8 cellular contexts compared by ENCODE assay signal in the genomic region with DNA sequence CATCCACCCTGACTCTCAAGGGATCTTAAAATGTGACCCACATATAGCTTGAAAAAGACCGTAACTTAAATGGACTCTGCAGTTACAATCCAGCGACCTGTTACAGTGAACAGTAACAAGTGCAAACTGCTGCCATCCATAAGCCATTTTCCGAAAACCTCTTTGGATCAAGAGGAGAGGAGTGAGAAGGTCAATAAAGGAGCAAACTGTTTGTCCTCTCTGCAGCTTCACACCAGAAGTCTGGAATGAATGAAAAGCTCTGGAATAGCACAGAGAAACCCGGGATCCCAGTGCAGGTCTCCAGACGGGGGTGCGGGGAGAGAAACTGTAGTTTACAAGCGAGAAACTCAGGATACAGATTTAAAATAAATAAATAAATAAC. TPM values are rescaled to one million over a fixed set of nuclear protein-coding genes. Genes with fewer than 3 reads are reported as not detected.
DNase-seq lines count a peak whose midpoint lies in the region; ATAC-seq and TF ChIP-seq lines count a peak whose summit lies in the region.

No MANE protein-coding gene starts in this region.

- peak overlapping the region; percentile 89 for H3K4me3 Mint-ChIP-seq in activated CD4-positive, alpha-beta T cell treated with anti-CD3 and anti-CD28 coated beads, Interleukin-2, amount 10 ng/mL, durations not matched to agents 7 days and 5 days
- peak overlapping the region; percentile 97 for H3K4me3 Mint-ChIP-seq in nephron progenitor cell

- H3K27me3 Mint-ChIP-seq in activated CD4-positive, alpha-beta T cell treated with anti-CD3 and anti-CD28 coated beads, Interleukin-2, amount 10 ng/mL, durations not matched to agents 7 days and 5 days: peaks cover 9% of the 10 kb centered on the region
- peaks cover 32% of the 10 kb centered on the region for H3K27me3 Mint-ChIP-seq in nephron progenitor cell (ENCODE audit: low read depth, poor library complexity)

- CTCF ChIA-PET in activated CD4-positive, alpha-beta T cell treated with anti-CD3 and anti-CD28 coated beads, Interleukin-2, amount 10 ng/mL, durations not matched to agents 7 days and 5 days (lab: Charles Lee): no interaction called here

- H3K4me3 ChIP-seq in epithelial cell of esophagus (ENCODE audit: low read length): peak overlapping the region; percentile 79

- peak overlapping the region; percentile 89 for H3K27ac Mint-ChIP-seq in activated CD4-positive, alpha-beta T cell treated with anti-CD3 and anti-CD28 coated beads, Interleukin-2, amount 10 ng/mL, durations not matched to agents 7 days and 5 days
- no peak overlapping the region for H3K27ac Mint-ChIP-seq in nephron progenitor cell

- no peak for DNase-seq in activated CD4-positive, alpha-beta T cell treated with anti-CD3 and anti-CD28 coated beads, Interleukin-2, amount 10 ng/mL, durations not matched to agents 7 days and 5 days
- no peak for DNase-seq in activated CD4-positive, alpha-beta T cell treated with anti-CD3 and anti-CD28 coated beads for 4 hours
- DNase-seq in RKO (ENCODE audit: low spot score): peak; percentile 58
- DNase-seq in epithelial cell of esophagus (ENCODE audit: low read depth): no peak
- no peak for DNase-seq in nephron progenitor cell
- DNase-seq in NOMO-1 treated with dmso at 0.1 percent for 144 hours (lab: John Stamatoyannopoulos, UW; ENCODE audit: unreplicated experiment): no peak
- no peak for DNase-seq in NCI-H146 treated with DMSO at 0.1 percent for 48 hours (lab: John Stamatoyannopoulos, UW; ENCODE audit: unreplicated experiment)

- no peak for TF ChIP-seq CTCF in epithelial cell of esophagus (IDR thresholded peaks at IDR 0.05; ENCODE audit: insufficient read depth, low read depth, low read length, missing control alignments)
- no peak for TF ChIP-seq CTCF in nephron progenitor cell (IDR thresholded peaks at IDR 0.05)

- POLR2A ChIA-PET in activated CD4-positive, alpha-beta T cell treated with anti-CD3 and anti-CD28 coated beads, Interleukin-2, amount 10 ng/mL, durations not matched to agents 7 days and 5 days (lab: Charles Lee): no interaction called here

- H3K4me1 Mint-ChIP-seq in activated CD4-positive, alpha-beta T cell treated with anti-CD3 and anti-CD28 coated beads, Interleukin-2, amount 10 ng/mL, durations not matched to agents 7 days and 5 days: peaks cover 31% of the 10 kb centered on the region
- H3K4me1 Mint-ChIP-seq in nephron progenitor cell: peaks cover 34% of the 10 kb centered on the region

- ATAC-seq in GM21367 (IDR thresholded peaks at IDR 0.05; ENCODE audit: unreplicated experiment): no peak

- H3K9me3 Mint-ChIP-seq in activated CD4-positive, alpha-beta T cell treated with anti-CD3 and anti-CD28 coated beads, Interleukin-2, amount 10 ng/mL, durations not matched to agents 7 days and 5 days: no peaks in the 10 kb centered on the region
- no peaks in the 10 kb centered on the region for H3K9me3 Mint-ChIP-seq in nephron progenitor cell

- H3K36me3 Mint-ChIP-seq in activated CD4-positive, alpha-beta T cell treated with anti-CD3 and anti-CD28 coated beads, Interleukin-2, amount 10 ng/mL, durations not matched to agents 7 days and 5 days (ENCODE audit: low read depth): peaks cover 10% of the 10 kb centered on the region
- peaks cover 24% of the 10 kb centered on the region for H3K36me3 Mint-ChIP-seq in nephron progenitor cell (ENCODE audit: low read depth)

RNA-seq across cellular contexts. Expression of a gene that starts 0.7 kb away (rescaled TPM):
- total RNA-seq in activated CD4-positive, alpha-beta T cell treated with anti-CD3 and anti-CD28 coated beads, Interleukin-2, amount 10 ng/mL, durations not matched to agents 7 days and 5 days: 1 to 10 TPM; 7.0 to 7.9 TPM

RNA-seq across cellular contexts. Expression of a gene that starts 30.0 kb away (rescaled TPM):
- not detected for total RNA-seq in activated CD4-positive, alpha-beta T cell treated with anti-CD3 and anti-CD28 coated beads, Interleukin-2, amount 10 ng/mL, durations not matched to agents 7 days and 5 days
